ENCODE assay signal across 24 cellular contexts in the genomic region with DNA sequence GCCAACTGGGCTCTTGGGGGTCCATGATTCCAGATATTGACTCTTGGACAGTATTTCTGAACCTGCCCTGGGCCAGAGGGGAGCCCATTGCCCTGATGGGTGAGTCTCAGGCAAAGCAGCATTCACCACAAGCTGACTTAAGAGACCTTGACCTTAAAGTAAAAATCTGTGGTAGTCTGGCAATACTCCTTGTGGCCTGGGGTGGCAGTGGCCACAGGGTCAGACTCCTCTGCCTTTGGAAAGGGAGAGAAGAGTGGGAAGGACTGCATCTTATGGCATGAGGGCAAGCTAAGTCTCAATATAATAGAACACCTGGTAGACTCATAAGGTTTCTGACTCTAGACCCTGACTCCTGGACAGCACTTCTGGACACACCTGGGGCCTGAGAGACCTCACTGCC.
"Had no signal": no experiment of that assay in that cellular context is flagged by ENCODE, and none has a peak within 500 bp of the region (broad histone marks: within the 10 kb centered on the region; RNA-seq: fewer than 3 reads in every experiment).

No MANE protein-coding gene starts in this region.

- H3K4me1 Mint-ChIP-seq: naive thymus-derived CD4-positive, alpha-beta T cell; stimulated activated naive B cell treated with anti-CD40 and anti-IgM and Interleukin-4, amounts not matched to agents 10 μg/mL and 1 μg/mL and 100 μg/mL, for 72 hours had no signal

- H3K27me3 Mint-ChIP-seq: natural killer cell treated with Interleukin-12 subunit alpha and Interleukin-12 subunit beta and Interleukin-15 and Interleukin-18, amount 100 ng/mL, for 72 hours; progenitor cell of endocrine pancreas; stimulated activated naive B cell treated with anti-CD40 and anti-IgM and Interleukin-4, amounts not matched to agents 10 μg/mL and 1 μg/mL and 100 μg/mL, for 72 hours had no signal

- H3K36me3 ChIP-seq: left ventricle myocardium inferior, ovary, right atrium auricular region, right lobe of liver, stomach, thyroid gland, transverse colon, upper lobe of left lung, vagina had no signal

- H3K27me3 ChIP-seq: ovary, right atrium auricular region, right lobe of liver, stomach, testis, thyroid gland, transverse colon, upper lobe of left lung, vagina had no signal

- H3K36me3 Mint-ChIP-seq: stimulated activated naive B cell treated with anti-CD40 and anti-IgM and Interleukin-4, amounts not matched to agents 10 μg/mL and 1 μg/mL and 100 μg/mL, for 72 hours had no signal

- H3K4me1 ChIP-seq: left ventricle myocardium inferior, right atrium auricular region, right lobe of liver, stomach, testis, thyroid gland, transverse colon, upper lobe of left lung, vagina had no signal

- H3K4me3 ChIP-seq: left ventricle myocardium inferior, lung, mucosa of descending colon, ovary, right atrium auricular region, right lobe of liver, skin epidermis, stomach, testis, thyroid gland, transverse colon, upper lobe of left lung, vagina had no signal

- H3K27ac Mint-ChIP-seq: naive thymus-derived CD4-positive, alpha-beta T cell; natural killer cell treated with Interleukin-12 subunit alpha and Interleukin-12 subunit beta and Interleukin-15 and Interleukin-18, amount 100 ng/mL, for 72 hours; progenitor cell of endocrine pancreas; stimulated activated naive B cell treated with anti-CD40 and anti-IgM and Interleukin-4, amounts not matched to agents 10 μg/mL and 1 μg/mL and 100 μg/mL, for 72 hours had no signal

- DNase-seq: islet precursor cell; left ventricle myocardium inferior; midbrain; mucosa of descending colon; naive thymus-derived CD4-positive, alpha-beta T cell; ovary; right lobe of liver; stimulated activated CD4-positive, alpha-beta T cell treated with anti-CD3 and anti-CD28 coated beads, Interleukin-12 subunit alpha, Interleukin-12 subunit beta, amount 100 ng/mL, for 4 hours; stimulated activated CD4-positive, alpha-beta T cell treated with anti-CD3 and anti-CD28 coated beads, Interleukin-15, amount 100 ng/mL, for 24 hours; stimulated activated CD4-positive, alpha-beta T cell treated with anti-CD3 and anti-CD28 coated beads, Interleukin-2, amount 100 ng/mL, for 24 hours; stimulated activated CD4-positive, alpha-beta T cell treated with anti-CD3 and anti-CD28 coated beads, Interleukin-4, amount 100 ng/mL, for 1 hour; stimulated activated naive B cell treated with anti-CD40 and anti-IgM and Interleukin-4, amounts not matched to agents 10 μg/mL and 1 μg/mL and 100 μg/mL, for 72 hours; stimulated activated naive CD8-positive, alpha-beta T cell treated with anti-CD3 and anti-CD28 coated beads, Interleukin-15, Interleukin-2, amounts not matched to agents 100 U/mL and 50 U/mL, for 24 hours; stomach; testis; thyroid gland; transverse colon; upper lobe of left lung had no signal

- H3K27ac ChIP-seq: left ventricle myocardium inferior, ovary, right atrium auricular region, right lobe of liver, skin epidermis, stomach, testis, thyroid gland, transverse colon, upper lobe of left lung, vagina had no signal

- H3K9me3 ChIP-seq: mucosa of descending colon, ovary, right lobe of liver, testis, thyroid gland, vagina had no signal

- H3K4me3 Mint-ChIP-seq: naive thymus-derived CD4-positive, alpha-beta T cell; natural killer cell treated with Interleukin-12 subunit alpha and Interleukin-12 subunit beta and Interleukin-15 and Interleukin-18, amount 100 ng/mL, for 72 hours; stimulated activated naive B cell treated with anti-CD40 and anti-IgM and Interleukin-4, amounts not matched to agents 10 μg/mL and 1 μg/mL and 100 μg/mL, for 72 hours had no signal

- ATAC-seq: mucosa of descending colon; naive thymus-derived CD4-positive, alpha-beta T cell; natural killer cell treated with Interleukin-12 subunit alpha and Interleukin-12 subunit beta and Interleukin-15 and Interleukin-18, amount 100 ng/mL, for 72 hours; right lobe of liver; stimulated activated naive B cell treated with anti-CD40 and anti-IgM and Interleukin-4, amounts not matched to agents 10 μg/mL and 1 μg/mL and 100 μg/mL, for 72 hours; stimulated activated naive CD8-positive, alpha-beta T cell treated with anti-CD3 and anti-CD28 coated beads, Interleukin-15, Interleukin-2, amounts not matched to agents 100 U/mL and 50 U/mL, for 24 hours had no signal
